In genomic region chrX:153667931-153668396, GRCh38 we compare ENCODE assay signal across 1 cellular context.
TF ChIP-seq lines count a peak whose summit lies in the region.

No MANE protein-coding gene starts in this region.

TF ChIP-seq in IMR-90, 13 proteins besides CTCF, POLR2A, EP300 and RAD21:
- TF ChIP-seq MAFK (IDR thresholded peaks at IDR 0.05; ENCODE audit: low read depth, low read length) (no peak), MAZ (IDR thresholded peaks at IDR 0.05; ENCODE audit: borderline replicate concordance, low read depth, low read length) (no peak), ELK1 (IDR thresholded peaks at IDR 0.05; ENCODE audit: borderline replicate concordance, low read depth, low read length) (no peak), BHLHE40 (IDR thresholded peaks at IDR 0.05; ENCODE audit: low read depth, low read length) (no peak), SMC3 (IDR thresholded peaks at IDR 0.05; ENCODE audit: low read depth, low read length) (peak; percentile 71), USF2 (IDR thresholded peaks at IDR 0.05; ENCODE audit: low read depth, low read length) (peak; percentile 70), CEBPB (IDR thresholded peaks at IDR 0.05; ENCODE audit: low read depth, low read length) (no peak), RFX5 (IDR thresholded peaks at IDR 0.05; ENCODE audit: low read depth, low read length) (no peak), CHD1 (IDR thresholded peaks at IDR 0.05; ENCODE audit: low read depth, low read length) (no peak), FOS (IDR thresholded peaks at IDR 0.05; ENCODE audit: low read depth, low read length) (no peak), NFE2L2 (IDR thresholded peaks at IDR 0.05; ENCODE audit: low read depth, low read length) (no peak)
